10 cellular contexts compared by ENCODE assay signal in the genomic region with DNA sequence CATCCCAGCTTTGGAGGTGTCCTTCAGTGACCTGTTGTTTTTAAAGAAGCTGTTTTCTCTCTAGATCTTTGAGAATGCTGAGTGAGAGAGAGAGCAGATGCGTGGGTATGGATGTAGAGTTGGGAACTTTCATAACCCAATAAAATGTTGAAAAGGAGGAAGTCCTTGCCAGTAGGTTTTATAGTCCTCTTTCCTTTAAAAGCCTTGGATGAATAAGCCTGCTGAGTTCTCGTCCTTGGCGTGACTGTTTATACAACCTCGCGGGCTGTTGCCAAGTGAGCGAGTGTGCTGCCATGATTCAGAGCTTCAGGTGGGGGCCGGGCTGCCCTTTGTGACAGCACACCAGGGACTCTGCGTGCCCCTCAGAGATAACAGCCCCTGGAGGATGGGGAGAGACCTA. TPM values are rescaled to one million over a fixed set of nuclear protein-coding genes. Genes with fewer than 3 reads are reported as not detected.
A peak's percentile ranks its signal among the peaks of the same experiment; 100 is the strongest.
DNase-seq lines count a peak whose midpoint lies in the region; ATAC-seq and TF ChIP-seq lines count a peak whose summit lies in the region.
"Had no signal": no experiment of that assay in that cellular context is flagged by ENCODE, and none has a peak within 500 bp of the region (broad histone marks: within the 10 kb centered on the region; RNA-seq: fewer than 3 reads in every experiment).

No MANE protein-coding gene starts in this region.

- H3K27me3 Mint-ChIP-seq in activated T-cell treated with anti-CD3 and anti-CD28 coated beads, Interleukin-2, amount 50 U/mL, for 24 hours, result no peaks in the 10 kb centered on the region

- H3K9me3 Mint-ChIP-seq in activated T-cell treated with anti-CD3 and anti-CD28 coated beads, Interleukin-2, amount 50 U/mL, for 24 hours, result no peaks in the 10 kb centered on the region

- no peak overlapping the region for H3K4me3 Mint-ChIP-seq in activated T-cell treated with anti-CD3 and anti-CD28 coated beads, Interleukin-2, amount 50 U/mL, for 24 hours

- no peaks in the 10 kb centered on the region for H3K9me3 ChIP-seq in mucosa of stomach (ENCODE audit: control insufficient read depth, low read length)

- H3K27me3 ChIP-seq in mucosa of stomach (ENCODE audit: control insufficient read depth, insufficient read depth, low read length), result no peaks in the 10 kb centered on the region

- no peak overlapping the region for H3K27ac Mint-ChIP-seq in activated T-cell treated with anti-CD3 and anti-CD28 coated beads, Interleukin-2, amount 50 U/mL, for 24 hours

- DNase-seq in AG08396 (ENCODE audit: low spot score) (peak; percentile 35), MV-4-11 (lab: John Stamatoyannopoulos, UW) (peak; percentile 31), epithelial cell of esophagus (ENCODE audit: low read depth) (peak; percentile 85), cerebellum (ENCODE audit: low spot score) (no peak)
- DNase-seq in activated T-cell treated with anti-CD3 and anti-CD28 coated beads, Interleukin-2, amount 50 U/mL, for 24 hours, result no peak
- DNase-seq: COR-L47, NCI-H1417 treated with DMSO at 0.1 percent for 48 hours had no signal

- peaks cover 64% of the 10 kb centered on the region for H3K4me1 ChIP-seq in mucosa of stomach (ENCODE audit: control insufficient read depth, insufficient read depth, low read length)

- no peaks in the 10 kb centered on the region for H3K36me3 Mint-ChIP-seq in activated T-cell treated with anti-CD3 and anti-CD28 coated beads, Interleukin-2, amount 50 U/mL, for 24 hours (ENCODE audit: low read depth)

- no peaks in the 10 kb centered on the region for H3K36me3 ChIP-seq in mucosa of stomach (ENCODE audit: control insufficient read depth, insufficient read depth, low read length)

- peak overlapping the region; percentile 44 for H3K9ac ChIP-seq in mucosa of stomach (ENCODE audit: low read length)

- H3K4me1 Mint-ChIP-seq in activated T-cell treated with anti-CD3 and anti-CD28 coated beads, Interleukin-2, amount 50 U/mL, for 24 hours (ENCODE audit: low read depth), result no peaks in the 10 kb centered on the region

- ATAC-seq in HG02642 (IDR thresholded peaks at IDR 0.05; ENCODE audit: poor library complexity, unreplicated experiment) (no peak), HG03045 (IDR thresholded peaks at IDR 0.05; ENCODE audit: unreplicated experiment) (no peak)

- no peak for TF ChIP-seq CTCF in epithelial cell of esophagus (IDR thresholded peaks at IDR 0.05; ENCODE audit: insufficient read depth, low read depth, low read length, missing control alignments)

- no peak overlapping the region for H3K4me3 ChIP-seq in epithelial cell of esophagus (ENCODE audit: low read length)
- no peak overlapping the region for H3K4me3 ChIP-seq in mucosa of stomach (ENCODE audit: low read length)

RNA-seq across cellular contexts. Expression of gene MYZAP, which starts 18.4 kb away (rescaled TPM):
- 0.64 TPM for total RNA-seq in cerebellum

Comparison
In these comparisons a context has a peak if more than half of its experiments do, and no peak if none do; other contexts are left out.
1. DNase-seq: peak in AG08396 (single experiment), MV-4-11 (single experiment) and epithelial cell of esophagus (single experiment); none in activated T-cell treated with anti-CD3 and anti-CD28 coated beads, Interleukin-2, amount 50 U/mL, for 24 hours (single experiment) and cerebellum (single experiment).